ENCODE assay signal across 16 cellular contexts in the genomic region with DNA sequence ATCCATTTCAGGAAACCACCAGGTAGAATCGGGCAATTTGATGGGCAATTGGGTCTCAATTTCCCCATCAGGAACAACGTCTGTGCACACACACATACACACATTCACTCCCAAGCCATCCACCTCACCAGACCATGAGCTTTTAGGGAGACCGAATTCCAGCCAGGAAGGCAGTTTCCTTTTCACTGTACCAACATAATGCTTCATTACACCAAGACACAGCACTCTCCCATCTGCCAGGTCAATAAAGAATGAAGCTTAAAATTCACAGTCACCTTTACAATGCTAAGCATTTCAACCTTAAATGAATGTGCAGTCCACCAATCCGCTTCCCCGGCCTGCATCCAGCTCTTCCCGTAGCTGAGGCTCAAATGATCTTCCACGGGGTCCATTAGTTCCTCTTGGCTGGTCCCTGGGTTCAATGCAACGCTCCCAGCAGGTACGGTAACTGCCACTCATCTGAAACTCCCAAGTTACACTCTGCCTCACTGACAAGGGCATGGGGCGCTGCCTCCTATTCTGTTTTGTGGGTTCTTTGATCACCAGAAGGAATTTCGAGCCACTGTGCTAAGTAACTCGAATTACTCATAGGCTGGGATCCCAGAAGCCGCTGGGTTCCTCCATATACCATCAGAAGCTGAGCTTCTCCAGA.
"Had no signal": no experiment of that assay in that cellular context is flagged by ENCODE, and none has a peak within 500 bp of the region (broad histone marks: within the 10 kb centered on the region; RNA-seq: fewer than 3 reads in every experiment).

No MANE protein-coding gene starts in this region.

- DNase-seq: activated CD4-positive, alpha-beta T cell treated with anti-CD3 and anti-CD28 coated beads for 4 hours; activated CD8-positive, alpha-beta memory T cell treated with anti-CD3 and anti-CD28 coated beads, Interleukin-2, amount 50 U/mL, for 48 hours; activated CD8-positive, alpha-beta T cell treated with anti-CD3 and anti-CD28 coated beads for 36 hours; activated naive CD8-positive, alpha-beta T cell treated with anti-CD3 and anti-CD28 coated beads for 36 hours; effector memory CD4-positive, alpha-beta T cell; gastrocnemius medialis; heart right ventricle; islet precursor cell; left ventricle myocardium superior; stimulated activated CD4-positive, alpha-beta T cell treated with anti-CD3 and anti-CD28 coated beads, Interleukin-12 subunit alpha, Interleukin-12 subunit beta, amount 100 ng/mL, for 4 hours; stimulated activated CD4-positive, alpha-beta T cell treated with anti-CD3 and anti-CD28 coated beads, Interleukin-2, amount 100 ng/mL, for 24 hours; T-helper 2 cell had no signal

- H3K27me3 ChIP-seq: gastrocnemius medialis, heart right ventricle had no signal

- H3K4me3 ChIP-seq: gastrocnemius medialis, heart right ventricle, thoracic aorta had no signal

- H3K27ac ChIP-seq: epithelial cell of prostate, gastrocnemius medialis, heart right ventricle, thoracic aorta had no signal

- ATAC-seq: activated CD8-positive, alpha-beta T cell treated with anti-CD3 and anti-CD28 coated beads for 36 hours; gastrocnemius medialis; left ventricle myocardium superior; natural killer cell treated with Interleukin-12 subunit alpha and Interleukin-12 subunit beta and Interleukin-15 and Interleukin-18, amount 100 ng/mL, for 72 hours; WTC11 had no signal

- H3K9me3 ChIP-seq: gastrocnemius medialis, thoracic aorta had no signal

- H3K4me1 ChIP-seq: gastrocnemius medialis, heart right ventricle had no signal

- H3K36me3 ChIP-seq: gastrocnemius medialis, heart right ventricle, thoracic aorta had no signal
